Comparison of ENCODE assay signal across 12 cellular contexts in genomic region chr1:49102752-49103151, GRCh38.
DNase-seq lines count a peak whose midpoint lies in the region; ATAC-seq and TF ChIP-seq lines count a peak whose summit lies in the region.
"Had no signal": no experiment of that assay in that cellular context is flagged by ENCODE, and none has a peak within 500 bp of the region (broad histone marks: within the 10 kb centered on the region; RNA-seq: fewer than 3 reads in every experiment).

No MANE protein-coding gene starts in this region.

- H3K9me3 ChIP-seq in RWPE2 (ENCODE audit: severe bottlenecking): peaks cover 2% of the 10 kb centered on the region
- no peaks in the 10 kb centered on the region for H3K9me3 ChIP-seq in tibial artery

- no peaks in the 10 kb centered on the region for H3K4me1 ChIP-seq in RWPE2 (ENCODE audit: insufficient read depth, poor library complexity, severe bottlenecking)
- H3K4me1 ChIP-seq in tibial artery: no peaks in the 10 kb centered on the region

- intact Hi-C loops in tibial artery (cut with DNase I; ENCODE audit: low total_unique reads): no loop called here

- TF ChIP-seq CTCF in RWPE2 (IDR thresholded peaks at IDR 0.05; ENCODE audit: poor library complexity, severe bottlenecking) (no peak), kidney epithelial cell (IDR thresholded peaks at IDR 0.05; ENCODE audit: insufficient read depth, low read length, poor library complexity, severe bottlenecking) (no peak), tibial artery (IDR thresholded peaks at IDR 0.05) (no peak)

- H3K27me3 ChIP-seq in RWPE2 (ENCODE audit: insufficient read depth, poor library complexity, severe bottlenecking) (no peaks in the 10 kb centered on the region), kidney epithelial cell (ENCODE audit: control insufficient read depth, insufficient read depth, low read length) (no peaks in the 10 kb centered on the region), tibial artery (no peaks in the 10 kb centered on the region)

- H3K36me3 ChIP-seq in RWPE2 (ENCODE audit: low read depth) (no peaks in the 10 kb centered on the region), kidney epithelial cell (ENCODE audit: control insufficient read depth, insufficient read depth, low read length) (no peaks in the 10 kb centered on the region), tibial artery (no peaks in the 10 kb centered on the region)

- H3K27ac ChIP-seq in RWPE2 (ENCODE audit: poor library complexity, severe bottlenecking) (no peak overlapping the region), tibial artery (no peak overlapping the region)

- no peak overlapping the region for H3K4me3 ChIP-seq in RWPE2 (ENCODE audit: severe bottlenecking)
- H3K4me3 ChIP-seq in kidney epithelial cell (ENCODE audit: low read depth, low read length): no peak overlapping the region
- no peak overlapping the region for H3K4me3 ChIP-seq in tibial artery

- ATAC-seq in GM18499 (IDR thresholded peaks at IDR 0.05; ENCODE audit: insufficient read depth, unreplicated experiment) (peak; percentile 90), HG02610 (IDR thresholded peaks at IDR 0.05; ENCODE audit: unreplicated experiment) (peak; percentile 95), RWPE2 (ENCODE audit: low read depth) (peak; percentile 77; the same call in 2 of the 3 replicates)

- DNase-seq in RWPE2 (ENCODE audit: low spot score) (no peak), kidney epithelial cell (ENCODE audit: low read depth) (peak; percentile 41), GF-D8 (lab: John Stamatoyannopoulos, UW) (no peak), NCI-H1105 (lab: John Stamatoyannopoulos, UW) (no peak), RPMI8226 (no peak), tibial artery (no peak)
- DNase-seq: activated gamma-delta T cell, DMS79 treated with DMSO at 0.1 percent for 48 hours, NCI-H524, T1000 had no signal
